23 cellular contexts compared by ENCODE assay signal in the genomic region with DNA sequence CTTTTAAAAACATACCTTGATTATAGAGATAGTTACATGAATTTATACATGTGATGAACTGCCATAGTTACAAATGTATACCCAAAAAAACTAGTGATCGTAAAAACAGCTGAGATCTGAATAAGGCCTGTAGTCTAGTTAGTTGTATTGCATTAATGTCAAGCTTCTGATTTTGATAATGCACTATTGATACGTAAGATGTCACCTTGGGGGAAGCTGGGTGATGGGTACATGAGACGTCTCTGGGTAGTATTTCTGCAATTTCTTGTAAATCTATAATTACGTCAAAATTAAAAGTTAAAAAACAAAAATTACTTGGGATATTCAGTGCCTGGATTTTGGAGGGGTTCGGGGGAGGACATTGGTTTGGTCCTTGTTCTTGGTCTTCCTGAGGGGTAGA.
DNase-seq lines count a peak whose midpoint lies in the region; ATAC-seq and TF ChIP-seq lines count a peak whose summit lies in the region.
"Had no signal": no experiment of that assay in that cellular context is flagged by ENCODE, and none has a peak within 500 bp of the region (broad histone marks: within the 10 kb centered on the region; RNA-seq: fewer than 3 reads in every experiment).

No MANE protein-coding gene starts in this region.

- peaks cover 3% of the 10 kb centered on the region for H3K27me3 Mint-ChIP-seq in activated CD4-positive, alpha-beta T cell treated with anti-CD3 and anti-CD28 coated beads, Interleukin-2, amount 10 ng/mL, durations not matched to agents 7 days and 5 days
- peaks cover 8% of the 10 kb centered on the region for H3K27me3 Mint-ChIP-seq in activated CD4-positive, alpha-beta T cell treated with anti-CD3 and anti-CD28 coated beads for 36 hours
- H3K27me3 Mint-ChIP-seq in activated B cell treated with CpG ODN at 0.5 μM for 24 hours (no peaks in the 10 kb centered on the region), naive B cell (no peaks in the 10 kb centered on the region)

- no peak for DNase-seq in activated CD4-positive, alpha-beta T cell treated with anti-CD3 and anti-CD28 coated beads, Interleukin-2, amount 10 ng/mL, durations not matched to agents 7 days and 5 days
- no peak for DNase-seq in activated CD4-positive, alpha-beta T cell treated with anti-CD3 and anti-CD28 coated beads for 36 hours
- DNase-seq in activated B cell treated with CpG ODN at 0.5 μM for 24 hours (no peak), naive B cell (no peak), thyroid gland (no peak), mesenteric fat pad (ENCODE audit: low spot score) (no peak), AML-193 (lab: John Stamatoyannopoulos, UW) (no peak)
- DNase-seq: activated CD4-positive, alpha-beta T cell treated with anti-CD3 and anti-CD28 coated beads for 1 hour; activated CD8-positive, alpha-beta memory T cell treated with anti-CD3 and anti-CD28 coated beads, Interleukin-2, amount 10 ng/mL, durations not matched to agents 7 days and 5 days; Caco-2; effector CD8-positive, alpha-beta T cell; esophagus squamous epithelium; NCI-H1105; NCI-H2081 treated with DMSO at 0.1 percent for 48 hours; NCI-H510A; stimulated activated CD4-positive, alpha-beta T cell treated with anti-CD3 and anti-CD28 coated beads, Interleukin-4, amount 100 ng/mL, for 24 hours; T1000 had no signal

- no peaks in the 10 kb centered on the region for H3K36me3 ChIP-seq in thyroid gland
- H3K36me3 ChIP-seq: esophagus squamous epithelium had no signal

- H3K9me3 Mint-ChIP-seq in activated CD4-positive, alpha-beta T cell treated with anti-CD3 and anti-CD28 coated beads, Interleukin-2, amount 10 ng/mL, durations not matched to agents 7 days and 5 days: no peaks in the 10 kb centered on the region
- H3K9me3 Mint-ChIP-seq in activated CD4-positive, alpha-beta T cell treated with anti-CD3 and anti-CD28 coated beads for 36 hours (ENCODE audit: low read depth): no peaks in the 10 kb centered on the region
- peaks cover 3% of the 10 kb centered on the region for H3K9me3 Mint-ChIP-seq in activated B cell treated with CpG ODN at 0.5 μM for 24 hours
- no peaks in the 10 kb centered on the region for H3K9me3 Mint-ChIP-seq in naive B cell
- H3K9me3 Mint-ChIP-seq: central memory CD8-positive, alpha-beta T cell had no signal

- no peaks in the 10 kb centered on the region for H3K27me3 ChIP-seq in thyroid gland
- H3K27me3 ChIP-seq: esophagus squamous epithelium had no signal

- CTCF ChIA-PET in activated CD4-positive, alpha-beta T cell treated with anti-CD3 and anti-CD28 coated beads, Interleukin-2, amount 10 ng/mL, durations not matched to agents 7 days and 5 days (lab: Charles Lee): interaction anchor here (1.0 to 1.7 kb wide), 3 partner anchors 14 to 68 kb away, joined by 3 to 5 read pairs (median 4); no protein-coding TSS in a partner anchor
- CTCF ChIA-PET in activated CD4-positive, alpha-beta T cell treated with anti-CD3 and anti-CD28 coated beads for 36 hours (lab: Charles Lee): interaction anchor here (0.6 to 1.7 kb wide), 7 partner anchors 10 to 152 kb away, joined by 3 read pairs; no protein-coding TSS in a partner anchor
- CTCF ChIA-PET in activated B cell treated with CpG ODN at 0.5 μM for 24 hours (lab: Charles Lee): no interaction called here

- no peaks in the 10 kb centered on the region for H3K36me3 Mint-ChIP-seq in activated CD4-positive, alpha-beta T cell treated with anti-CD3 and anti-CD28 coated beads, Interleukin-2, amount 10 ng/mL, durations not matched to agents 7 days and 5 days (ENCODE audit: low read depth)
- H3K36me3 Mint-ChIP-seq in activated CD4-positive, alpha-beta T cell treated with anti-CD3 and anti-CD28 coated beads for 36 hours (ENCODE audit: low read depth): no peaks in the 10 kb centered on the region
- H3K36me3 Mint-ChIP-seq in activated B cell treated with CpG ODN at 0.5 μM for 24 hours (ENCODE audit: low read depth) (no peaks in the 10 kb centered on the region), naive B cell (no peaks in the 10 kb centered on the region)

- H3K4me1 Mint-ChIP-seq in activated CD4-positive, alpha-beta T cell treated with anti-CD3 and anti-CD28 coated beads, Interleukin-2, amount 10 ng/mL, durations not matched to agents 7 days and 5 days: peaks cover 18% of the 10 kb centered on the region
- H3K4me1 Mint-ChIP-seq in activated CD4-positive, alpha-beta T cell treated with anti-CD3 and anti-CD28 coated beads for 36 hours: peaks cover 18% of the 10 kb centered on the region
- H3K4me1 Mint-ChIP-seq in activated B cell treated with CpG ODN at 0.5 μM for 24 hours (peaks cover 30% of the 10 kb centered on the region), naive B cell (peaks cover 14 to 41% (median 25%) of the 10 kb centered on the region in 3 donors)
- H3K4me1 Mint-ChIP-seq: central memory CD8-positive, alpha-beta T cell had no signal

- H3K4me1 ChIP-seq in thyroid gland: peaks cover 26 to 67% of the 10 kb centered on the region in 2 donors

- H3K4me3 Mint-ChIP-seq in activated CD4-positive, alpha-beta T cell treated with anti-CD3 and anti-CD28 coated beads, Interleukin-2, amount 10 ng/mL, durations not matched to agents 7 days and 5 days: no peak overlapping the region
- H3K4me3 Mint-ChIP-seq in activated CD4-positive, alpha-beta T cell treated with anti-CD3 and anti-CD28 coated beads for 36 hours: no peak overlapping the region
- H3K4me3 Mint-ChIP-seq in activated B cell treated with CpG ODN at 0.5 μM for 24 hours (no peak overlapping the region), naive B cell (peak overlapping the region in 7 of 8 donors; percentile 62 to 91 (median 81))
- H3K4me3 Mint-ChIP-seq: activated CD8-positive, alpha-beta memory T cell treated with anti-CD3 and anti-CD28 coated beads, Interleukin-2, amount 10 ng/mL, durations not matched to agents 7 days and 5 days; central memory CD8-positive, alpha-beta T cell had no signal

- POLR2A ChIA-PET in activated CD4-positive, alpha-beta T cell treated with anti-CD3 and anti-CD28 coated beads, Interleukin-2, amount 10 ng/mL, durations not matched to agents 7 days and 5 days (lab: Charles Lee): no interaction called here
- POLR2A ChIA-PET in activated CD4-positive, alpha-beta T cell treated with anti-CD3 and anti-CD28 coated beads for 36 hours (lab: Charles Lee): interaction anchor here (1.1 kb wide), 1 partner anchor 11 kb away, joined by 6 read pairs; no protein-coding TSS in a partner anchor
- POLR2A ChIA-PET in activated B cell treated with CpG ODN at 0.5 μM for 24 hours (lab: Charles Lee): no interaction called here

- no peaks in the 10 kb centered on the region for H3K9me3 ChIP-seq in thyroid gland
- H3K9me3 ChIP-seq: Caco-2, esophagus squamous epithelium had no signal

- peak overlapping the region; percentile 37 for H3K27ac Mint-ChIP-seq in activated CD4-positive, alpha-beta T cell treated with anti-CD3 and anti-CD28 coated beads, Interleukin-2, amount 10 ng/mL, durations not matched to agents 7 days and 5 days
- no peak overlapping the region for H3K27ac Mint-ChIP-seq in activated CD4-positive, alpha-beta T cell treated with anti-CD3 and anti-CD28 coated beads for 36 hours
- peak overlapping the region; percentile 77 for H3K27ac Mint-ChIP-seq in activated B cell treated with CpG ODN at 0.5 μM for 24 hours
- peak overlapping the region in 5 of 6 donors; percentile 31 to 95 (median 88) for H3K27ac Mint-ChIP-seq in naive B cell

- no peak for ATAC-seq in activated CD4-positive, alpha-beta T cell treated with anti-CD3 and anti-CD28 coated beads for 36 hours
- ATAC-seq in activated B cell treated with CpG ODN at 0.5 μM for 24 hours (ENCODE audit: low read depth) (no peak), naive B cell (ENCODE audit: low read depth in 2 of 2) (no peak), HG02610 (IDR thresholded peaks at IDR 0.05; ENCODE audit: unreplicated experiment) (no peak)
- ATAC-seq: activated CD8-positive, alpha-beta memory T cell treated with anti-CD3 and anti-CD28 coated beads, Interleukin-2, amount 10 ng/mL, durations not matched to agents 7 days and 5 days; K562; left lobe of liver; SK-N-SH treated with all-trans-retinoic acid at 6 μM for 48 hours had no signal

- TF ChIP-seq CTCF in activated B cell treated with CpG ODN at 0.5 μM for 24 hours (IDR thresholded peaks at IDR 0.05): no peak
- no peak for TF ChIP-seq CTCF in thyroid gland (IDR thresholded peaks at IDR 0.05)

- no peak for TF ChIP-seq POLR2A in thyroid gland (IDR thresholded peaks at IDR 0.05)

- peak overlapping the region; percentile 39 to 74 (median 72) for H3K27ac ChIP-seq in thyroid gland
- H3K27ac ChIP-seq: 22Rv1 had no signal

- WGBS in thyroid gland, 2 donors: 98 to 99% methylated on average over 5 of the region's 5 CpGs

- intact Hi-C loops in activated CD4-positive, alpha-beta T cell treated with anti-CD3 and anti-CD28 coated beads for 36 hours (cut with DNase I, micrococcal nuclease): no loop called here
- intact Hi-C loops in activated B cell treated with CpG ODN at 0.5 μM for 24 hours (cut with micrococcal nuclease): loop anchor here (5.0 kb wide), 1 partner anchor 59 kb away; no protein-coding TSS in a partner anchor
- intact Hi-C loops in thyroid gland (cut with DNase I): no loop called here

- H3K4me3 ChIP-seq in thyroid gland (replicated peaks in 1 of 3): no peak overlapping the region
- H3K4me3 ChIP-seq: esophagus squamous epithelium, K562 had no signal

Comparison
In these comparisons a context has a peak if more than half of its experiments do, and no peak if none do; other contexts are left out.
1. H3K4me3 Mint-ChIP-seq: peak in naive B cell (7 of 8); none in activated CD4-positive, alpha-beta T cell treated with anti-CD3 and anti-CD28 coated beads, Interleukin-2, amount 10 ng/mL, durations not matched to agents 7 days and 5 days (single experiment), activated CD4-positive, alpha-beta T cell treated with anti-CD3 and anti-CD28 coated beads for 36 hours (single experiment) and activated B cell treated with CpG ODN at 0.5 μM for 24 hours (single experiment).